16 cellular contexts compared by ENCODE assay signal in the genomic region with DNA sequence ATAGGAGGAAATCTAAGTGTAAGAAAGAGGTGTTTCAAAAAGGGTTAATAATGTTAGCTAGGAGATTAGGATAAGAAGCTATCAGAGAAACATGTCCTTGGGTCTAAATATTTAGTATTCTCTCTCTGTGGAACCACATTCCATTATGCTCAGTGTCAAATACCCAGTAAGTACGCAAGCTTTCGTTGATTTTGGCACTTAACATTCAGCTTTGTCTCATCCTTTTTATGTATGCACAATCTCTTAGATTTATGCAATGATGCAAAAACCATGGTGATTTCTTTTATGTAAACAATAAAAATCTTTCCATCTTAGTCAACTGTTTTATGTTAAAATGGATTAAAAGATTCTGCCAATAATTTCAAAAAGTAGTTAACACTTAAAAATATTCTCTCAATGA.
DNase-seq lines count a peak whose midpoint lies in the region; ATAC-seq, FAIRE-seq and TF ChIP-seq lines count a peak whose summit lies in the region.
"Had no signal": no experiment of that assay in that cellular context is flagged by ENCODE, and none has a peak within 500 bp of the region (broad histone marks: within the 10 kb centered on the region; RNA-seq: fewer than 3 reads in every experiment).

No MANE protein-coding gene starts in this region.

- no peak for ATAC-seq in heart left ventricle
- ATAC-seq: GM12878 had no signal

- intact Hi-C loops in heart left ventricle (cut with DNase I), result no loop called here

- in situ Hi-C loops in ACHN (cut with HindIII; ENCODE audit: low pct_ligation_motif_present, low pct_unique_long_range_greater_than_20kb, low sequenced_read_pairs), result no loop called here

- WGBS in heart left ventricle, 4 donors, result 35 to 57% (median 45%) methylated on average over 2 of the region's 2 CpGs

- no peak for TF ChIP-seq POLR2A in heart left ventricle (IDR thresholded peaks at IDR 0.05)

- peaks cover 0 to 10% (median 0%) of the 10 kb centered on the region in 12 donors for H3K4me1 ChIP-seq in heart left ventricle
- H3K4me1 ChIP-seq: BLaER1 treated with 17β-estradiol and CSF1 and Interleukin-3, amounts not matched to agents 10 nM and 100 nM had no signal

- DNase-seq in DMS53 (lab: John Stamatoyannopoulos, UW), result peak; percentile 8
- DNase-seq in DMS53 treated with DMSO at 0.1 percent for 48 hours (lab: John Stamatoyannopoulos, UW; ENCODE audit: unreplicated experiment), result no peak
- peak; percentile 86 for DNase-seq in fibroblast of gingiva (ENCODE audit: low read depth)
- DNase-seq in iris pigment epithelial cell (ENCODE audit: low read depth), result peak; percentile 10
- DNase-seq in heart left ventricle, result no peak
- no peak for DNase-seq in HTR-8/SVneo (ENCODE audit: insufficient read length, low spot score)
- no peak for DNase-seq in NCI-H526 treated with DMSO at 0.1 percent for 48 hours (lab: John Stamatoyannopoulos, UW)
- no peak for DNase-seq in ACHN
- DNase-seq: CD4-positive, CD25-positive, alpha-beta regulatory T cell; DMS79; GOT3; H9 had no signal

- no peaks in the 10 kb centered on the region for H3K9me3 ChIP-seq in heart left ventricle
- H3K9me3 ChIP-seq: BLaER1 treated with 17β-estradiol and CSF1 and Interleukin-3, amounts not matched to agents 10 nM and 100 nM had no signal

- no peak overlapping the region for H3K4me3 ChIP-seq in heart left ventricle
- H3K4me3 ChIP-seq: BLaER1 treated with 17β-estradiol and CSF1 and Interleukin-3, amounts not matched to agents 10 nM and 100 nM; GM12878 had no signal

- H3K27ac ChIP-seq in heart left ventricle, result no peak overlapping the region
- H3K27ac ChIP-seq: 22Rv1; BLaER1 treated with 17β-estradiol and CSF1 and Interleukin-3, amounts not matched to agents 10 nM and 100 nM had no signal

- TF ChIP-seq CTCF in heart left ventricle (IDR thresholded peaks at IDR 0.05), result no peak

- H3K27me3 ChIP-seq in heart left ventricle, result no peaks in the 10 kb centered on the region
- H3K27me3 ChIP-seq: BLaER1 treated with 17β-estradiol and CSF1 and Interleukin-3, amounts not matched to agents 10 nM and 100 nM had no signal

- H3K36me3 ChIP-seq in heart left ventricle, result no peaks in the 10 kb centered on the region
- H3K36me3 ChIP-seq: BLaER1 treated with 17β-estradiol and CSF1 and Interleukin-3, amounts not matched to agents 10 nM and 100 nM had no signal

- FAIRE-seq in HTR-8/SVneo (lab: Jason Lieb, UNC), result no peak
- FAIRE-seq: GM12878, GM18507 had no signal

Comparison
In these comparisons a context has a peak if more than half of its experiments do, and no peak if none do; other contexts are left out.
1. DNase-seq: peak in DMS53 (single experiment), fibroblast of gingiva (single experiment) and iris pigment epithelial cell (single experiment); none in DMS53 treated with DMSO at 0.1 percent for 48 hours (single experiment), heart left ventricle (0 of 5), HTR-8/SVneo (single experiment), NCI-H526 treated with DMSO at 0.1 percent for 48 hours (single experiment) and ACHN (single experiment).